ENCODE assay signal across 9 cellular contexts in genomic region chr7:106070567-106071254, GRCh38. TPM values are rescaled to one million over a fixed set of nuclear protein-coding genes. Genes with fewer than 3 reads are reported as not detected.
DNase-seq lines count a peak whose midpoint lies in the region; ATAC-seq, FAIRE-seq and TF ChIP-seq lines count a peak whose summit lies in the region.
"Had no signal": no experiment of that assay in that cellular context is flagged by ENCODE, and none has a peak within 500 bp of the region (broad histone marks: within the 10 kb centered on the region; RNA-seq: fewer than 3 reads in every experiment).

No MANE protein-coding gene starts in this region.

- H3K27ac ChIP-seq in endothelial cell of umbilical vein (ENCODE audit: insufficient read depth, low read depth, low read length) (peak overlapping the region; percentile 60), stomach smooth muscle (ENCODE audit: low read length) (peak overlapping the region; percentile 92), hepatocyte (no peak overlapping the region)

- TF ChIP-seq CTCF in endothelial cell of umbilical vein (IDR thresholded peaks at IDR 0.05; ENCODE audit: extremely low read depth in 1 of 2, insufficient read depth in 1 of 2, low read depth in 1 of 2, low read length in 2 of 2): no peak
- no peak for TF ChIP-seq CTCF in hepatocyte (IDR thresholded peaks at IDR 0.05; ENCODE audit: poor library complexity)

- no peak for FAIRE-seq in endothelial cell of umbilical vein (lab: Jason Lieb, UNC)
- FAIRE-seq: TTC549 had no signal

- H2AFZ ChIP-seq in endothelial cell of umbilical vein (ENCODE audit: low read depth, low read length): no peak overlapping the region
- H2AFZ ChIP-seq in hepatocyte: no peak overlapping the region

- H3K9me3 Mint-ChIP-seq in activated T-cell treated with anti-CD3 and anti-CD28 coated beads, Interleukin-2, amount 50 U/mL, for 4 hours: no peaks in the 10 kb centered on the region

- H3K4me1 Mint-ChIP-seq in activated T-cell treated with anti-CD3 and anti-CD28 coated beads, Interleukin-2, amount 50 U/mL, for 4 hours (ENCODE audit: low read depth): peaks cover 40% of the 10 kb centered on the region

- no peaks in the 10 kb centered on the region for H3K9me2 ChIP-seq in hepatocyte (replicated peaks; ENCODE audit: insufficient read depth)

- H3K9me3 ChIP-seq in endothelial cell of umbilical vein (replicated peaks; ENCODE audit: control insufficient read depth, insufficient read depth, low read length) (no peaks in the 10 kb centered on the region), stomach smooth muscle (ENCODE audit: control insufficient read depth in 2 of 2, low read length in 2 of 2) (no peaks in the 10 kb centered on the region), hepatocyte (ENCODE audit: low read depth) (no peaks in the 10 kb centered on the region)

- dilution Hi-C loops in endothelial cell of umbilical vein (cut with MboI; ENCODE audit: extremely low pct_ligation_motif_present, low sequenced_read_pairs): loop anchor here (25.0 kb wide), 1 partner anchor 92 kb away; no protein-coding TSS in a partner anchor

- H3K27me3 ChIP-seq in endothelial cell of umbilical vein (ENCODE audit: control insufficient read depth in 2 of 2, insufficient read depth in 2 of 2, low read length in 2 of 2) (no peaks in the 10 kb centered on the region), stomach smooth muscle (ENCODE audit: control insufficient read depth in 1 of 2, insufficient read depth in 2 of 2, low read length in 2 of 2) (no peaks in the 10 kb centered on the region), hepatocyte (no peaks in the 10 kb centered on the region)

- WGBS in hepatocyte (ENCODE audit: low lambda C conversion rate, missing lambda C conversion rate): 92% methylated on average over 8 of the region's 8 CpGs

- no peaks in the 10 kb centered on the region for H3K27me3 Mint-ChIP-seq in activated T-cell treated with anti-CD3 and anti-CD28 coated beads, Interleukin-2, amount 50 U/mL, for 4 hours (ENCODE audit: low read depth)

- H3K9me1 ChIP-seq in endothelial cell of umbilical vein (replicated peaks; ENCODE audit: control insufficient read depth, extremely low read depth, insufficient read depth, low read length): no peaks in the 10 kb centered on the region

- H3K4me1 ChIP-seq in endothelial cell of umbilical vein (ENCODE audit: control insufficient read depth, extremely low read depth, insufficient read depth, low read length): peaks cover 22% of the 10 kb centered on the region
- H3K4me1 ChIP-seq in stomach smooth muscle (ENCODE audit: control insufficient read depth, insufficient read depth, low read length): peaks cover 50% of the 10 kb centered on the region
- peaks cover 27% of the 10 kb centered on the region for H3K4me1 ChIP-seq in hepatocyte (ENCODE audit: insufficient read depth)

- H3K4me2 ChIP-seq in endothelial cell of umbilical vein (ENCODE audit: insufficient read depth, low read length) (no peak overlapping the region), hepatocyte (no peak overlapping the region)

- H3K4me3 Mint-ChIP-seq in activated T-cell treated with anti-CD3 and anti-CD28 coated beads, Interleukin-2, amount 50 U/mL, for 4 hours: peak overlapping the region; percentile 74

- no peak for DNase-seq in activated T-cell treated with anti-CD3 and anti-CD28 coated beads, Interleukin-2, amount 50 U/mL, for 4 hours
- no peak for DNase-seq in activated T-cell treated with anti-CD3 and anti-CD28 coated beads, Interleukin-2, amount 50 U/mL, for 48 hours
- DNase-seq in NCI-H748 treated with DMSO at 0.1 percent for 48 hours (lab: John Stamatoyannopoulos, UW): peak; percentile 63
- DNase-seq in endothelial cell of umbilical vein (ENCODE audit: low read depth, low spot score): no peak
- DNase-seq in ecto neural progenitor cell (ENCODE audit: low spot score): no peak
- no peak for DNase-seq in hepatocyte (ENCODE audit: low spot score)

- POLR2A ChIA-PET in endothelial cell of umbilical vein (lab: Charles Lee): interaction anchor here (1.0 to 1.7 kb wide), 2 partner anchors 42 to 214 kb away, joined by 3 to 7 read pairs; partner anchors contain the start of genes NAMPT and SYPL1

- H3K79me2 ChIP-seq in endothelial cell of umbilical vein (ENCODE audit: control insufficient read depth, insufficient read depth, low read length) (no peaks in the 10 kb centered on the region), hepatocyte (no peaks in the 10 kb centered on the region)

- intact Hi-C loops in endothelial cell of umbilical vein (cut with micrococcal nuclease): no loop called here

- no peak for TF ChIP-seq POLR2A in endothelial cell of umbilical vein (IDR thresholded peaks at IDR 0.05; ENCODE audit: low read depth, low read length)

- H3K4me3 ChIP-seq in endothelial cell of umbilical vein (replicated peaks in 1 of 3; ENCODE audit: insufficient read depth in 1 of 3, low read depth in 1 of 3, low read length in 3 of 3) (no peak overlapping the region), stomach smooth muscle (ENCODE audit: low read length in 2 of 2) (no peak overlapping the region), hepatocyte (no peak overlapping the region)

- no peak overlapping the region for H3K9ac ChIP-seq in endothelial cell of umbilical vein (replicated peaks; ENCODE audit: extremely low read depth, insufficient read depth, low read length)
- no peak overlapping the region for H3K9ac ChIP-seq in stomach smooth muscle (ENCODE audit: low read length in 2 of 2)

- no peak for ATAC-seq in activated T-cell treated with anti-CD3 and anti-CD28 coated beads, Interleukin-2, amount 50 U/mL, for 4 hours
- no peak for ATAC-seq in HG02870 (IDR thresholded peaks at IDR 0.05; ENCODE audit: unreplicated experiment)

- H4K20me1 ChIP-seq in endothelial cell of umbilical vein (replicated peaks; ENCODE audit: control insufficient read depth, extremely low read depth, insufficient read depth, low read length) (no peaks in the 10 kb centered on the region), hepatocyte (ENCODE audit: insufficient read depth, poor library complexity, severe bottlenecking) (no peaks in the 10 kb centered on the region)

- TSS peak; percentile 89 for BruUV-seq in endothelial cell of umbilical vein (replicated peaks; lab: Mats Ljungman, UMichigan)

- no peaks in the 10 kb centered on the region for H3K36me3 Mint-ChIP-seq in activated T-cell treated with anti-CD3 and anti-CD28 coated beads, Interleukin-2, amount 50 U/mL, for 4 hours (ENCODE audit: insufficient read depth)

- H3K36me3 ChIP-seq in endothelial cell of umbilical vein (ENCODE audit: control insufficient read depth in 2 of 2, extremely low read depth in 1 of 2, insufficient read depth in 2 of 2, low read length in 2 of 2) (no peaks in the 10 kb centered on the region), stomach smooth muscle (ENCODE audit: control insufficient read depth in 2 of 2, insufficient read depth in 2 of 2, low read length in 2 of 2) (no peaks in the 10 kb centered on the region), hepatocyte (replicated peaks; ENCODE audit: insufficient read depth, low read depth) (no peaks in the 10 kb centered on the region)

- CTCF ChIA-PET in endothelial cell of umbilical vein (lab: Charles Lee): interaction anchor here (1.4 to 2.6 kb wide), 2 partner anchors 84 to 95 kb away, joined by 3 to 21 read pairs; no protein-coding TSS in a partner anchor

TF ChIP-seq in endothelial cell of umbilical vein, 7 proteins besides CTCF, POLR2A, EP300 and RAD21:
- TF ChIP-seq POLR2AphosphoS5 (IDR thresholded peaks at IDR 0.05; ENCODE audit: insufficient read depth, low read depth, low read length): no peak
- no peak for TF ChIP-seq GATA2 (IDR thresholded peaks at IDR 0.05; ENCODE audit: insufficient read depth, insufficient read length, low read depth, low read length)
- TF ChIP-seq FOS (IDR thresholded peaks at IDR 0.05; ENCODE audit: borderline replicate concordance, insufficient read depth, low read length): no peak
- no peak for TF ChIP-seq MAX (IDR thresholded peaks at IDR 0.05; ENCODE audit: insufficient read depth, insufficient read length)
- TF ChIP-seq EZH2 (IDR thresholded peaks at IDR 0.05; ENCODE audit: borderline replicate concordance, low read depth, low read length, severe bottlenecking): no peak
- no peak for TF ChIP-seq MYC (IDR thresholded peaks at IDR 0.05; ENCODE audit: low read depth, low read length)
- TF ChIP-seq JUN (IDR thresholded peaks at IDR 0.05; ENCODE audit: borderline replicate concordance, insufficient read depth, insufficient read length, low read depth): no peak

RNA-seq across cellular contexts. Expression of gene SYPL1, which starts 41.4 kb away (rescaled TPM):
- 10 to 100 TPM; 20.0 to 24.1 (median 21.5) TPM for total RNA-seq in activated T-cell treated with anti-CD3 and anti-CD28 coated beads, Interleukin-2, amount 50 U/mL, for 4 hours
- total RNA-seq in endothelial cell of umbilical vein: 66.6 and 67.1 TPM in 2 replicates
- 51.2 and 59.8 TPM in 2 replicates for polyA plus RNA-seq in endothelial cell of umbilical vein
- polyA plus RNA-seq in endothelial cell of umbilical vein (2011; cell fraction: cytosol; rRNA removed): 50.5 and 51.5 TPM in 2 replicates
- polyA plus RNA-seq in endothelial cell of umbilical vein (2011; cell fraction: nucleus; rRNA removed): 19.3 and 27.3 TPM in 2 replicates
- polyA plus RNA-seq in endothelial cell of umbilical vein (2012): 57.2 and 78.4 TPM in 2 replicates
- polyA minus RNA-seq in endothelial cell of umbilical vein: 65.1 and 75.2 TPM in 2 replicates
- 17.4 TPM for polyA minus RNA-seq in endothelial cell of umbilical vein (2011; cell fraction: cytosol; rRNA and poly(A)+ RNA removed)
- polyA minus RNA-seq in endothelial cell of umbilical vein (2011; cell fraction: nucleus; rRNA and poly(A)+ RNA removed): 17.0 and 28.4 TPM in 2 replicates
- 94.2 and 103 TPM in 2 replicates for total RNA-seq in hepatocyte
- polyA plus RNA-seq in hepatocyte: 96.9 and 110 TPM in 2 replicates
